In genomic region chr3:146384786-146385185, GRCh38 we compare ENCODE assay signal across 9 cellular contexts.
"Had no signal": no experiment of that assay in that cellular context is flagged by ENCODE, and none has a peak within 500 bp of the region (broad histone marks: within the 10 kb centered on the region; RNA-seq: fewer than 3 reads in every experiment).

No MANE protein-coding gene starts in this region.

- H3K4me3 ChIP-seq: GM23248, HAP-1 had no signal

- ATAC-seq: HCT116, HepG2 had no signal

- H3K9me3 ChIP-seq: HAP-1 had no signal

- H3K27ac ChIP-seq: GM23248, HL-60 had no signal

- FAIRE-seq: HepG2 had no signal

- DNase-seq: GM23248, GOT3, H7, HFFc6, KBM-7 had no signal
